1 cellular context compared by ENCODE assay signal in genomic region chr9:15722888-15723287, GRCh38.
TF ChIP-seq lines count a peak whose summit lies in the region.

No MANE protein-coding gene starts in this region.

TF ChIP-seq in H1, 55 proteins besides CTCF, POLR2A, EP300 and RAD21:
- TF ChIP-seq POLR2AphosphoS5 (IDR thresholded peaks at IDR 0.05; ENCODE audit: low read depth, low read length) (no peak), ATF2 (IDR thresholded peaks at IDR 0.05; ENCODE audit: low read length) (no peak), BACH1 (IDR thresholded peaks at IDR 0.05; ENCODE audit: low read length) (peak; percentile 70), TEAD4 (IDR thresholded peaks at IDR 0.05; ENCODE audit: low read depth, low read length) (no peak), HDAC6 (IDR thresholded peaks at IDR 0.05; ENCODE audit: low read depth, low read length) (no peak), USF2 (IDR thresholded peaks at IDR 0.05; ENCODE audit: low read length) (peak; percentile 58), TBP (IDR thresholded peaks at IDR 0.05; ENCODE audit: low read depth, low read length) (no peak), JUN (IDR thresholded peaks at IDR 0.05; ENCODE audit: low read depth, low read length) (no peak), PHF8 (conservative IDR thresholded peaks at IDR 0.05; ENCODE audit: low read depth, low read length) (no peak), CBX8 (IDR thresholded peaks at IDR 0.05; ENCODE audit: borderline replicate concordance, low read depth, low read length) (no peak), NANOG (IDR thresholded peaks at IDR 0.05; ENCODE audit: insufficient read depth, low read depth, low read length, poor library complexity, severe bottlenecking) (no peak), SP4 (IDR thresholded peaks at IDR 0.05; ENCODE audit: low read length) (no peak), RXRA (IDR thresholded peaks at IDR 0.05; ENCODE audit: insufficient read depth, low read depth, low read length) (no peak), EGR1 (IDR thresholded peaks at IDR 0.05; ENCODE audit: borderline replicate concordance, low read depth, low read length) (no peak), SIN3A (conservative IDR thresholded peaks at IDR 0.05 in 1 of 2, IDR thresholded peaks at IDR 0.05 in 1 of 2; ENCODE audit: low read depth in 1 of 2, low read length in 2 of 2) (peak in 1 of 2 experiments; percentile 56; a peak in 1 of 4 replicates), CBX5 (IDR thresholded peaks at IDR 0.05; ENCODE audit: low read depth, low read length) (no peak), KDM4A (IDR thresholded peaks at IDR 0.05; ENCODE audit: low read depth, low read length, severe bottlenecking) (no peak), ATF3 (IDR thresholded peaks at IDR 0.05; ENCODE audit: insufficient read depth, low read depth, low read length) (no peak), MAFK (IDR thresholded peaks at IDR 0.05; ENCODE audit: low read depth, low read length) (peak; percentile 50; the same call in 1 of the 2 replicates), SIX5 (IDR thresholded peaks at IDR 0.05; ENCODE audit: low read depth, low read length) (no peak), CREB1 (IDR thresholded peaks at IDR 0.05) (no peak)
